ENCODE assay signal across 17 cellular contexts in genomic region chr14:55816225-55816624, GRCh38.
DNase-seq lines count a peak whose midpoint lies in the region; ATAC-seq and TF ChIP-seq lines count a peak whose summit lies in the region.
"Had no signal": no experiment of that assay in that cellular context is flagged by ENCODE, and none has a peak within 500 bp of the region (broad histone marks: within the 10 kb centered on the region; RNA-seq: fewer than 3 reads in every experiment).

No MANE protein-coding gene starts in this region.

- H2BK20ac ChIP-seq in IMR-90 (ENCODE audit: low read depth, low read length) = no peak overlapping the region; the same call in 1 of the 2 replicates

- no peak overlapping the region for H3K4me3 Mint-ChIP-seq in activated CD8-positive, alpha-beta memory T cell treated with anti-CD3 and anti-CD28 coated beads, Interleukin-2, amount 10 ng/mL, durations not matched to agents 7 days and 5 days
- H3K4me3 Mint-ChIP-seq in dendritic cell treated with granulocyte-macrophage colony-stimulating factor and Interleukin-4, amounts not matched to agents 40 ng/mL and 50 ng/mL, for 4 days = no peak overlapping the region
- H3K4me3 Mint-ChIP-seq: B cell; CD4-positive, alpha-beta T cell; IgD-negative memory B cell had no signal

- H3K36me3 ChIP-seq in IMR-90 (ENCODE audit: control insufficient read depth, insufficient read depth, low read length) (no peaks in the 10 kb centered on the region), mesendoderm (ENCODE audit: control insufficient read depth, insufficient read depth, low read length) (no peaks in the 10 kb centered on the region)

- peak overlapping the region; percentile 24 for H2AK9ac ChIP-seq in IMR-90 (replicated peaks; ENCODE audit: low read depth, low read length, poor library complexity)

- dilution Hi-C loops in IMR-90 (cut with HindIII; ENCODE audit: low sequenced_read_pairs, unreplicated experiment) = no loop called here

- 0 out of 2 replicates have a peak, but pooled peaks cover 2% of the 10 kb centered on the region for H3K9me1 ChIP-seq in IMR-90 (ENCODE audit: insufficient read depth, low read length)

- no peak for TF ChIP-seq RAD21 in IMR-90 (IDR thresholded peaks at IDR 0.05; ENCODE audit: low read length)

- H3K4me2 ChIP-seq in IMR-90 (ENCODE audit: low read depth, low read length) (no peak overlapping the region), mesendoderm (ENCODE audit: low read length) (no peak overlapping the region)

- CTCF ChIA-PET in activated CD8-positive, alpha-beta memory T cell treated with anti-CD3 and anti-CD28 coated beads, Interleukin-2, amount 10 ng/mL, durations not matched to agents 7 days and 5 days (lab: Charles Lee) = interaction anchor here (1.1 kb wide), 1 partner anchor 9 kb away, joined by 4 read pairs; no protein-coding TSS in a partner anchor
- CTCF ChIA-PET in IMR-90 (lab: Yijun Ruan, JAX) = no interaction called here

- H3K36me3 Mint-ChIP-seq in activated CD8-positive, alpha-beta memory T cell treated with anti-CD3 and anti-CD28 coated beads, Interleukin-2, amount 10 ng/mL, durations not matched to agents 7 days and 5 days = peaks cover 8% of the 10 kb centered on the region
- H3K36me3 Mint-ChIP-seq in dendritic cell treated with granulocyte-macrophage colony-stimulating factor and Interleukin-4, amounts not matched to agents 40 ng/mL and 50 ng/mL, for 4 days (ENCODE audit: low read depth) = peaks cover 10% of the 10 kb centered on the region

- DNase-seq in activated CD8-positive, alpha-beta memory T cell treated with anti-CD3 and anti-CD28 coated beads, Interleukin-2, amount 10 ng/mL, durations not matched to agents 7 days and 5 days = no peak
- DNase-seq in activated CD8-positive, alpha-beta memory T cell treated with anti-CD3 and anti-CD28 coated beads for 24 hours = no peak
- DNase-seq in GM12865 (ENCODE audit: low read depth) (peak; percentile 8), IMR-90 (no peak), islet precursor cell (no peak), mesendoderm (no peak)
- DNase-seq in stimulated activated naive CD4-positive, alpha-beta T cell treated with Interleukin-2 at 50 U/mL for 16 hours (lab: John Stamatoyannopoulos, UW) = no peak
- DNase-seq: C1 segment of cervical spinal cord; Calu3; CD4-positive, alpha-beta T cell; DMS 273 treated with DMSO at 0.1 percent for 48 hours; DMS79 treated with DMSO at 0.1 percent for 48 hours; GDM1 had no signal

- H3K56ac ChIP-seq in IMR-90 (ENCODE audit: extremely low read depth, insufficient read depth, low read length) = no peak overlapping the region
- no peak overlapping the region for H3K56ac ChIP-seq in mesendoderm (ENCODE audit: low read length)

- H3K4me1 Mint-ChIP-seq in activated CD8-positive, alpha-beta memory T cell treated with anti-CD3 and anti-CD28 coated beads, Interleukin-2, amount 10 ng/mL, durations not matched to agents 7 days and 5 days = peaks cover 24% of the 10 kb centered on the region
- H3K4me1 Mint-ChIP-seq in dendritic cell treated with granulocyte-macrophage colony-stimulating factor and Interleukin-4, amounts not matched to agents 40 ng/mL and 50 ng/mL, for 4 days (ENCODE audit: low read depth) = peaks cover 49% of the 10 kb centered on the region

- no TSS peak for BruUV-seq in IMR-90 (replicated peaks; lab: Mats Ljungman, UMichigan)

- H3K27me3 ChIP-seq in IMR-90 (ENCODE audit: control insufficient read depth, insufficient read depth, low read length) (no peaks in the 10 kb centered on the region), mesendoderm (ENCODE audit: insufficient read depth, low read length, poor library complexity) (no peaks in the 10 kb centered on the region)

- H2BK120ac ChIP-seq in IMR-90 (ENCODE audit: low read depth, low read length) (no peak overlapping the region), mesendoderm (ENCODE audit: low read depth, low read length) (no peak overlapping the region)

- H4K8ac ChIP-seq in IMR-90 (ENCODE audit: low read depth in 2 of 2, low read length in 2 of 2) = no peak overlapping the region
- no peak overlapping the region for H4K8ac ChIP-seq in mesendoderm (ENCODE audit: low read depth, low read length)

- H4K5ac ChIP-seq in IMR-90 (ENCODE audit: low read depth, low read length) = no peak overlapping the region
- H4K5ac ChIP-seq in mesendoderm (ENCODE audit: low read length) = no peak overlapping the region

- H4K91ac ChIP-seq in IMR-90 (ENCODE audit: insufficient read depth, low read depth, low read length) = no peak overlapping the region

- H3K23ac ChIP-seq in IMR-90 (ENCODE audit: low read depth, low read length) (no peak overlapping the region), mesendoderm (ENCODE audit: low read length) (no peak overlapping the region)

- TF ChIP-seq CTCF in GM12865 (IDR thresholded peaks at IDR 0.05; ENCODE audit: insufficient read depth, low read depth, low read length, missing control alignments) (no peak), IMR-90 (conservative IDR thresholded peaks at IDR 0.05; ENCODE audit: low read depth, low read length) (no peak)

- H4K20me1 ChIP-seq in IMR-90 (ENCODE audit: insufficient read depth, low read length) = no peaks in the 10 kb centered on the region

- H3K14ac ChIP-seq in IMR-90 (replicated peaks; ENCODE audit: low read depth, low read length) = no peak overlapping the region

- H2AK5ac ChIP-seq in IMR-90 (ENCODE audit: low read depth, low read length) (peak overlapping the region; percentile 4; the same call in 1 of the 2 replicates), mesendoderm (ENCODE audit: low read length) (no peak overlapping the region)

- peak; percentile 58 for ATAC-seq in activated CD8-positive, alpha-beta memory T cell treated with anti-CD3 and anti-CD28 coated beads, Interleukin-2, amount 10 ng/mL, durations not matched to agents 7 days and 5 days
- no peak for ATAC-seq in IMR-90 (ENCODE audit: low read depth)
- ATAC-seq: HCT116 had no signal

- peaks cover 3% of the 10 kb centered on the region for H3K27me3 Mint-ChIP-seq in activated CD8-positive, alpha-beta memory T cell treated with anti-CD3 and anti-CD28 coated beads, Interleukin-2, amount 10 ng/mL, durations not matched to agents 7 days and 5 days
- no peaks in the 10 kb centered on the region for H3K27me3 Mint-ChIP-seq in dendritic cell treated with granulocyte-macrophage colony-stimulating factor and Interleukin-4, amounts not matched to agents 40 ng/mL and 50 ng/mL, for 4 days
- H3K27me3 Mint-ChIP-seq: B cell had no signal

- H2BK15ac ChIP-seq in IMR-90 (ENCODE audit: low read depth, low read length) (no peak overlapping the region), mesendoderm (replicated peaks; ENCODE audit: low read depth) (no peak overlapping the region)

- H3K27ac Mint-ChIP-seq in activated CD8-positive, alpha-beta memory T cell treated with anti-CD3 and anti-CD28 coated beads, Interleukin-2, amount 10 ng/mL, durations not matched to agents 7 days and 5 days = peak overlapping the region; percentile 2
- peak overlapping the region; percentile 91 for H3K27ac Mint-ChIP-seq in dendritic cell treated with granulocyte-macrophage colony-stimulating factor and Interleukin-4, amounts not matched to agents 40 ng/mL and 50 ng/mL, for 4 days
- H3K27ac Mint-ChIP-seq: B cell; CD4-positive, alpha-beta T cell; IgD-negative memory B cell had no signal

- no peak overlapping the region for H3K9ac ChIP-seq in IMR-90 (ENCODE audit: low read depth, low read length)
- no peak overlapping the region for H3K9ac ChIP-seq in mesendoderm (ENCODE audit: low read length)

- peaks cover 5% of the 10 kb centered on the region; the same call in 1 of the 2 replicates for H3K9me3 ChIP-seq in IMR-90 (ENCODE audit: control insufficient read depth, insufficient read depth, low read length)

- peaks cover 3% of the 10 kb centered on the region for H3K9me3 Mint-ChIP-seq in activated CD8-positive, alpha-beta memory T cell treated with anti-CD3 and anti-CD28 coated beads, Interleukin-2, amount 10 ng/mL, durations not matched to agents 7 days and 5 days (ENCODE audit: low read depth)
- H3K9me3 Mint-ChIP-seq in dendritic cell treated with granulocyte-macrophage colony-stimulating factor and Interleukin-4, amounts not matched to agents 40 ng/mL and 50 ng/mL, for 4 days = peaks cover 13% of the 10 kb centered on the region

- no peak for TF ChIP-seq POLR2A in IMR-90 (IDR thresholded peaks at IDR 0.05; ENCODE audit: low read depth, low read length)

- in situ Hi-C loops in IMR-90 (cut with MboI; ENCODE audit: low sequenced_read_pairs) = no loop called here

- H3K27ac ChIP-seq in IMR-90 (ENCODE audit: insufficient read depth, low read length) (no peak overlapping the region), mesendoderm (ENCODE audit: low read depth, low read length) (no peak overlapping the region)

- no peaks in the 10 kb centered on the region for H3K79me1 ChIP-seq in IMR-90 (ENCODE audit: low read depth in 1 of 2, low read length in 2 of 2)
- H3K79me1 ChIP-seq in mesendoderm (ENCODE audit: low read length) = no peaks in the 10 kb centered on the region

- no peak overlapping the region; the same call in 1 of the 2 replicates for H3K4ac ChIP-seq in IMR-90 (ENCODE audit: low read depth, low read length)
- H3K4ac ChIP-seq in mesendoderm (ENCODE audit: low read depth, low read length) = no peak overlapping the region

- intact Hi-C loops in IMR-90 (cut with micrococcal nuclease) = no loop called here
- intact Hi-C loops in dendritic cell treated with granulocyte-macrophage colony-stimulating factor and Interleukin-4, amounts not matched to agents 40 ng/mL and 50 ng/mL, for 4 days (cut with micrococcal nuclease) = loop anchor here (5.0 to 10.0 kb wide), 2 partner anchors 34 to 309 kb away; no protein-coding TSS in a partner anchor

- H3K18ac ChIP-seq in IMR-90 (ENCODE audit: low read depth, low read length) (no peak overlapping the region), mesendoderm (ENCODE audit: low read length) (no peak overlapping the region)

- H3K4me1 ChIP-seq in IMR-90 (ENCODE audit: control insufficient read depth, insufficient read depth, low read length) = peaks cover 2% of the 10 kb centered on the region
- no peaks in the 10 kb centered on the region for H3K4me1 ChIP-seq in mesendoderm (ENCODE audit: control insufficient read depth, low read depth, low read length)

- no peak overlapping the region for H2AFZ ChIP-seq in IMR-90 (replicated peaks; ENCODE audit: low read length, poor library complexity)

- no peaks in the 10 kb centered on the region for H3K79me2 ChIP-seq in mesendoderm (ENCODE audit: control insufficient read depth, insufficient read depth, low read length)

- H3K4me3 ChIP-seq in GM12865 (ENCODE audit: low read depth, low read length) = no peak overlapping the region
- no peak overlapping the region for H3K4me3 ChIP-seq in IMR-90 (ENCODE audit: insufficient read depth, low read depth, low read length)
- H3K4me3 ChIP-seq in mesendoderm (ENCODE audit: low read length) = no peak overlapping the region

- POLR2A ChIA-PET in IMR-90 (lab: Charles Lee; ENCODE audit: unreplicated experiment) = no interaction called here

- H2BK5ac ChIP-seq in IMR-90 (ENCODE audit: low read depth, low read length, poor library complexity, severe bottlenecking) (no peak overlapping the region), mesendoderm (ENCODE audit: low read length) (no peak overlapping the region)

TF ChIP-seq in IMR-90, 13 proteins besides CTCF, POLR2A, EP300 and RAD21 (continues in another document):
- TF ChIP-seq MXI1 (IDR thresholded peaks at IDR 0.05; ENCODE audit: borderline replicate concordance, low read depth, low read length) (no peak), BHLHE40 (IDR thresholded peaks at IDR 0.05; ENCODE audit: low read depth, low read length) (no peak), MAZ (IDR thresholded peaks at IDR 0.05; ENCODE audit: borderline replicate concordance, low read depth, low read length) (no peak)
